In genomic region chr7:95432606-95433005, GRCh38 we compare ENCODE assay signal across 29 cellular contexts. TPM values are rescaled to one million over a fixed set of nuclear protein-coding genes. Genes with fewer than 3 reads are reported as not detected.
"Had no signal": no experiment of that assay in that cellular context is flagged by ENCODE, and none has a peak within 500 bp of the region (broad histone marks: within the 10 kb centered on the region; RNA-seq: fewer than 3 reads in every experiment).

No MANE protein-coding gene starts in this region.

- H3K36me3 Mint-ChIP-seq: natural killer cell; stimulated activated effector memory CD8-positive, alpha-beta T cell treated with anti-CD3 and anti-CD28 coated beads, Interleukin-12 subunit alpha, Interleukin-12 subunit beta, amount 100 ng/mL, for 72 hours had no signal

- DNase-seq: activated CD4-positive, alpha-beta T cell treated with anti-CD3 and anti-CD28 coated beads, Interleukin-2, amount 10 ng/mL, durations not matched to agents 7 days and 5 days; activated CD4-positive, CD25-positive, alpha-beta regulatory T cell treated with anti-CD3 and anti-CD28 coated beads, Interleukin-2, amount 50 U/mL, for 72 hours; activated CD8-positive, alpha-beta memory T cell treated with anti-CD3 and anti-CD28 coated beads, Interleukin-2, amount 10 ng/mL, durations not matched to agents 7 days and 5 days; activated CD8-positive, alpha-beta T cell treated with anti-CD3 and anti-CD28 coated beads for 36 hours; activated gamma-delta T cell; activated naive CD4-positive, alpha-beta T cell treated with anti-CD3 and anti-CD28 coated beads, Interleukin-2, amount 50 U/mL, for 16 hours; aorta; brain microvascular endothelial cell; caudate nucleus; endodermal cell; esophagus squamous epithelium; head of caudate nucleus; left cardiac atrium; natural killer cell; nucleus accumbens; right cardiac atrium; stimulated activated CD4-positive, alpha-beta T cell treated with anti-CD3 and anti-CD28 coated beads, Interleukin-2, amount 100 ng/mL, for 24 hours; stomach; uterus; WERI-Rb-1 had no signal

- H3K4me3 Mint-ChIP-seq: activated CD4-positive, alpha-beta T cell treated with anti-CD3 and anti-CD28 coated beads, Interleukin-2, amount 10 ng/mL, durations not matched to agents 7 days and 5 days; activated CD8-positive, alpha-beta memory T cell treated with anti-CD3 and anti-CD28 coated beads, Interleukin-2, amount 10 ng/mL, durations not matched to agents 7 days and 5 days; activated CD8-positive, alpha-beta T cell treated with anti-CD3 and anti-CD28 coated beads for 36 hours; activated T-helper 1 cell treated with anti-CD3 and anti-CD28 coated beads, Interleukin-12 subunit alpha, Interleukin-12 subunit beta, Interleukin-2, Interleukin-4 antibody, amounts not matched to agents 30 ng/mL and 10 ng/mL and 1 ng/mL, durations not matched to agents 14 hours and 24 hours and 36 hours; endodermal cell; stimulated activated effector memory CD8-positive, alpha-beta T cell treated with anti-CD3 and anti-CD28 coated beads, Interleukin-12 subunit alpha, Interleukin-12 subunit beta, amount 100 ng/mL, for 72 hours had no signal

- H3K9ac ChIP-seq: parathyroid adenoma had no signal

- H2AFZ ChIP-seq: parathyroid adenoma had no signal

- H3K27ac ChIP-seq: brain microvascular endothelial cell, coronary artery, esophagus squamous epithelium, gastroesophageal sphincter, parathyroid adenoma, skin epidermis, stomach, suprapubic skin, uterus, WERI-Rb-1 had no signal

- H3K9me3 Mint-ChIP-seq: activated CD4-positive, alpha-beta T cell treated with anti-CD3 and anti-CD28 coated beads, Interleukin-2, amount 10 ng/mL, durations not matched to agents 7 days and 5 days; activated CD8-positive, alpha-beta T cell treated with anti-CD3 and anti-CD28 coated beads for 36 hours; activated T-helper 1 cell treated with anti-CD3 and anti-CD28 coated beads, Interleukin-12 subunit alpha, Interleukin-12 subunit beta, Interleukin-2, Interleukin-4 antibody, amounts not matched to agents 30 ng/mL and 10 ng/mL and 1 ng/mL, durations not matched to agents 14 hours and 24 hours and 36 hours; endodermal cell; natural killer cell; stimulated activated effector memory CD8-positive, alpha-beta T cell treated with anti-CD3 and anti-CD28 coated beads, Interleukin-12 subunit alpha, Interleukin-12 subunit beta, amount 100 ng/mL, for 72 hours had no signal

- H3K27ac Mint-ChIP-seq: activated CD4-positive, alpha-beta T cell treated with anti-CD3 and anti-CD28 coated beads, Interleukin-2, amount 10 ng/mL, durations not matched to agents 7 days and 5 days; activated CD8-positive, alpha-beta memory T cell treated with anti-CD3 and anti-CD28 coated beads, Interleukin-2, amount 10 ng/mL, durations not matched to agents 7 days and 5 days; activated CD8-positive, alpha-beta T cell treated with anti-CD3 and anti-CD28 coated beads for 36 hours; activated T-helper 1 cell treated with anti-CD3 and anti-CD28 coated beads, Interleukin-12 subunit alpha, Interleukin-12 subunit beta, Interleukin-2, Interleukin-4 antibody, amounts not matched to agents 30 ng/mL and 10 ng/mL and 1 ng/mL, durations not matched to agents 14 hours and 24 hours and 36 hours; endodermal cell; natural killer cell; stimulated activated effector memory CD8-positive, alpha-beta T cell treated with anti-CD3 and anti-CD28 coated beads, Interleukin-12 subunit alpha, Interleukin-12 subunit beta, amount 100 ng/mL, for 72 hours had no signal

- H3K4me3 ChIP-seq: coronary artery, esophagus squamous epithelium, gastroesophageal sphincter, skin epidermis, stomach, suprapubic skin, tibial nerve, uterus had no signal

- ATAC-seq: activated CD8-positive, alpha-beta memory T cell treated with anti-CD3 and anti-CD28 coated beads, Interleukin-2, amount 10 ng/mL, durations not matched to agents 7 days and 5 days; activated CD8-positive, alpha-beta T cell treated with anti-CD3 and anti-CD28 coated beads for 36 hours; gastroesophageal sphincter; left cardiac atrium; natural killer cell; right cardiac atrium; stimulated activated effector memory CD8-positive, alpha-beta T cell treated with anti-CD3 and anti-CD28 coated beads, Interleukin-12 subunit alpha, Interleukin-12 subunit beta, amount 100 ng/mL, for 72 hours had no signal

- H3K36me3 ChIP-seq: brain microvascular endothelial cell, esophagus squamous epithelium, stomach, suprapubic skin, uterus, WERI-Rb-1 had no signal

- H3K27me3 ChIP-seq: brain microvascular endothelial cell, esophagus squamous epithelium, gastroesophageal sphincter, stomach, suprapubic skin, tibial nerve, uterus had no signal

- H3K4me1 ChIP-seq: uterus had no signal

- H3K9me3 ChIP-seq: esophagus squamous epithelium, gastroesophageal sphincter, stomach, suprapubic skin, tibial nerve, uterus had no signal

- H3K27me3 Mint-ChIP-seq: activated CD4-positive, alpha-beta T cell treated with anti-CD3 and anti-CD28 coated beads, Interleukin-2, amount 10 ng/mL, durations not matched to agents 7 days and 5 days; activated CD8-positive, alpha-beta T cell treated with anti-CD3 and anti-CD28 coated beads for 36 hours had no signal

RNA-seq across cellular contexts. Expression of gene PON3, which starts 36.4 kb away (rescaled TPM):
- total RNA-seq: activated CD4-positive, alpha-beta T cell treated with anti-CD3 and anti-CD28 coated beads, Interleukin-2, amount 10 ng/mL, durations not matched to agents 7 days and 5 days; activated CD8-positive, alpha-beta T cell treated with anti-CD3 and anti-CD28 coated beads for 36 hours; activated T-helper 1 cell treated with anti-CD3 and anti-CD28 coated beads, Interleukin-12 subunit alpha, Interleukin-12 subunit beta, Interleukin-2, Interleukin-4 antibody, amounts not matched to agents 30 ng/mL and 10 ng/mL and 1 ng/mL, durations not matched to agents 14 hours and 24 hours and 36 hours; natural killer cell had no signal

RNA-seq across cellular contexts. Expression of gene ASB4, which starts 53.1 kb away (rescaled TPM):
- total RNA-seq: activated CD4-positive, alpha-beta T cell treated with anti-CD3 and anti-CD28 coated beads, Interleukin-2, amount 10 ng/mL, durations not matched to agents 7 days and 5 days; activated CD8-positive, alpha-beta memory T cell treated with anti-CD3 and anti-CD28 coated beads, Interleukin-2, amount 10 ng/mL, durations not matched to agents 7 days and 5 days; activated CD8-positive, alpha-beta T cell treated with anti-CD3 and anti-CD28 coated beads for 36 hours; activated T-helper 1 cell treated with anti-CD3 and anti-CD28 coated beads, Interleukin-12 subunit alpha, Interleukin-12 subunit beta, Interleukin-2, Interleukin-4 antibody, amounts not matched to agents 30 ng/mL and 10 ng/mL and 1 ng/mL, durations not matched to agents 14 hours and 24 hours and 36 hours; aorta; endodermal cell; gastroesophageal sphincter; natural killer cell; T-helper 2 cell treated with Interferon-gamma antibody and Interleukin-4, amounts not matched to agents 100 ng/mL and 5 ng/mL, for 36 hours; tibial nerve had no signal
- polyA plus RNA-seq: aorta had no signal
